10 cellular contexts compared by ENCODE assay signal in genomic region chr18:44075038-44075437, GRCh38.
"Had no signal": no experiment of that assay in that cellular context is flagged by ENCODE, and none has a peak within 500 bp of the region (broad histone marks: within the 10 kb centered on the region; RNA-seq: fewer than 3 reads in every experiment).

No MANE protein-coding gene starts in this region.

- H3K9me3 ChIP-seq: HAP-1 had no signal

- H3K4me3 ChIP-seq: GM23248, HAP-1, K562 had no signal

- DNase-seq: GM23248, GOT3, H7, HFFc6, IMR-90, KG1 had no signal

- ATAC-seq: HCT116, K562 had no signal

- H3K27ac ChIP-seq: GM23248, HL-60 had no signal

- H3K4me3 Mint-ChIP-seq: HFFc6 had no signal

- H3K4me1 ChIP-seq: HAP-1 had no signal

- FAIRE-seq: K562 had no signal

- H3K27ac Mint-ChIP-seq: HFFc6 had no signal

- H3K9ac ChIP-seq: GM23248 had no signal

- H3K36me3 ChIP-seq: HAP-1 had no signal

- H2AFZ ChIP-seq: GM23248 had no signal
